In the genomic region with DNA sequence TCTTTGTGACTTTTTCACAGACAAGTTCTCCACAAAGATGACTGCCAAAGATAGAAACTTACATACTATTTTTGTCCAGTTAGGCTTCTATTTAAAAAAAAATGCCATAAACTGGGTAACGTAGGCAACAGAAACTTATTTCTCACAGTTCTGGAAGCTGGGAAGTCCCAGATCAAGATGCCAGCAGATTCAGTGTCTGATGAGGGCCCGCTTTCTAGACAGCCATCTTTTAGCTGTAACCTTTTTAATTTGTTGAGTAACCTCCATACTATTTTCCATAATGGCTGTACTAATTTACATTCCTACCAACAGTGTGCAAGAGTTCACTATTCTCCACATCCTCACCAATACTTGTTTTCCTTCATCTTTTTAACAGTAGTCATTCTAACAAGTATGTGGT, we compare ENCODE assay signal across 30 cellular contexts.
"Had no signal": no experiment of that assay in that cellular context is flagged by ENCODE, and none has a peak within 500 bp of the region (broad histone marks: within the 10 kb centered on the region; RNA-seq: fewer than 3 reads in every experiment).

No MANE protein-coding gene starts in this region.

- H3K4me1 ChIP-seq: ascending aorta had no signal

- H3K4me3 ChIP-seq: ascending aorta, cardiac muscle cell had no signal

- H3K27ac ChIP-seq: ascending aorta, cardiac muscle cell, WERI-Rb-1 had no signal

- H3K36me3 ChIP-seq: ascending aorta, cardiac muscle cell, WERI-Rb-1 had no signal

- H3K27me3 ChIP-seq: ascending aorta, cardiac muscle cell had no signal

- FAIRE-seq: bronchial epithelial cell had no signal

- DNase-seq: activated CD4-positive, alpha-beta memory T cell treated with anti-CD3 and anti-CD28 coated beads, Interleukin-2, amount 10 ng/mL, durations not matched to agents 7 days and 5 days; activated CD4-positive, alpha-beta T cell treated with anti-CD3 and anti-CD28 coated beads for 1 hour; activated CD4-positive, alpha-beta T cell treated with anti-CD3 and anti-CD28 coated beads for 36 hours; activated CD4-positive, alpha-beta T cell treated with anti-CD3 and anti-CD28 coated beads for 48 hours; activated CD4-positive, alpha-beta T cell treated with anti-CD3 and anti-CD28 coated beads, Interleukin-2, amount 10 ng/mL, durations not matched to agents 7 days and 5 days; activated CD4-positive, alpha-beta T cell treated with anti-CD3 and anti-CD28 coated beads, Interleukin-2, amount 50 U/mL, for 48 hours; activated CD4-positive, CD25-positive, alpha-beta regulatory T cell; activated CD8-positive, alpha-beta memory T cell treated with anti-CD3 and anti-CD28 coated beads for 24 hours; activated CD8-positive, alpha-beta memory T cell treated with anti-CD3 and anti-CD28 coated beads, Interleukin-2, amount 10 ng/mL, durations not matched to agents 7 days and 5 days; activated CD8-positive, alpha-beta memory T cell treated with anti-CD3 and anti-CD28 coated beads, Interleukin-2, amount 50 U/mL, for 48 hours; activated CD8-positive, alpha-beta T cell treated with anti-CD3 and anti-CD28 coated beads, Interleukin-2, amount 10 ng/mL, durations not matched to agents 7 days and 5 days; activated effector memory CD4-positive, alpha-beta T cell treated with Interleukin-2 at 50 U/mL for 16 hours; activated gamma-delta T cell; activated naive CD4-positive, alpha-beta T cell treated with anti-CD3 and anti-CD28 coated beads, Interleukin-2, amount 10 ng/mL, durations not matched to agents 7 days and 5 days; activated naive CD4-positive, alpha-beta T cell treated with Interleukin-2 at 50 U/mL for 16 hours; activated naive CD8-positive, alpha-beta T cell treated with anti-CD3 and anti-CD28 coated beads, Interleukin-2, amount 10 ng/mL, durations not matched to agents 7 days and 5 days; activated naive CD8-positive, alpha-beta T cell treated with anti-CD3 and anti-CD28 coated beads, Interleukin-2, amount 50 U/mL, for 24 hours; activated T-cell treated with anti-CD3 and anti-CD28 coated beads, Interleukin-2, amount 50 U/mL, for 24 hours; activated T-cell treated with anti-CD3 and anti-CD28 coated beads, Interleukin-2, amount 50 U/mL, for 48 hours; amygdala; anterior cingulate cortex; caudate nucleus; cerebellar nuclear complex; T-helper 1 cell; T-helper 2 cell; T-helper 9 cell; WERI-Rb-1 had no signal

- H3K9me3 ChIP-seq: ascending aorta had no signal
